ENCODE assay signal across 21 cellular contexts in genomic region chr3:41144631-41145030, GRCh38.
"Had no signal": no experiment of that assay in that cellular context is flagged by ENCODE, and none has a peak within 500 bp of the region (broad histone marks: within the 10 kb centered on the region; RNA-seq: fewer than 3 reads in every experiment).

No MANE protein-coding gene starts in this region.

- DNase-seq: activated CD4-positive, alpha-beta T cell treated with anti-CD3 and anti-CD28 coated beads, Interleukin-2, amount 10 ng/mL, durations not matched to agents 24 days and 14 days; activated CD4-positive, alpha-beta T cell treated with anti-CD3 and anti-CD28 coated beads, Interleukin-2, amount 50 U/mL, for 4 hours; activated CD8-positive, alpha-beta T cell treated with anti-CD3 and anti-CD28 coated beads for 36 hours; activated gamma-delta T cell; activated naive CD4-positive, alpha-beta T cell treated with Interleukin-2 at 50 U/mL for 16 hours; activated naive CD8-positive, alpha-beta T cell treated with anti-CD3 and anti-CD28 coated beads, Interleukin-2, amount 10 ng/mL, durations not matched to agents 7 days and 5 days; activated T-cell treated with anti-CD3 and anti-CD28 coated beads, Interleukin-2, amount 50 U/mL, for 24 hours; amygdala; Karpas-422; KBM-7; NCI-H1105; NCI-H1417 treated with DMSO at 0.1 percent for 48 hours; NCI-H1930; NCI-H2081 treated with DMSO at 0.1 percent for 48 hours; NCI-H510A treated with DMSO at 0.1 percent for 48 hours; PC-9; Right ventricle myocardium superior; SW 1271; T-helper 1 cell; T-helper 2 cell; T1000 had no signal

- ATAC-seq: activated CD8-positive, alpha-beta T cell treated with anti-CD3 and anti-CD28 coated beads for 36 hours had no signal
